In genomic region chr1:7389201-7389785, GRCh38 we compare ENCODE assay signal across 12 cellular contexts.
A peak's percentile ranks its signal among the peaks of the same experiment; 100 is the strongest.
DNase-seq lines count a peak whose midpoint lies in the region; ATAC-seq, FAIRE-seq and TF ChIP-seq lines count a peak whose summit lies in the region.
"Had no signal": no experiment of that assay in that cellular context is flagged by ENCODE, and none has a peak within 500 bp of the region (broad histone marks: within the 10 kb centered on the region; RNA-seq: fewer than 3 reads in every experiment).

No MANE protein-coding gene starts in this region.

- 39% methylated on average over 10 of the region's 10 CpGs for WGBS in smooth muscle cell (ENCODE audit: low lambda C conversion rate)

- DNase-seq in HT1080 (ENCODE audit: low read depth) (peak; percentile 50), amniotic epithelial cell (ENCODE audit: low read depth) (peak; percentile 44), kidney (peak; percentile 51), smooth muscle cell (lab: John Stamatoyannopoulos, UW; ENCODE audit: unreplicated experiment) (no peak), DMS153 treated with DMSO at 0.1 percent for 48 hours (lab: John Stamatoyannopoulos, UW; ENCODE audit: unreplicated experiment) (no peak)
- no peak for DNase-seq in CD4-positive, alpha-beta T cell
- DNase-seq: NCI-H510A; stimulated activated naive CD8-positive, alpha-beta T cell treated with anti-CD3 and anti-CD28 coated beads, Interleukin-15, Interleukin-2, amounts not matched to agents 100 U/mL and 50 U/mL, for 24 hours; T-helper 17 cell had no signal

- no peaks in the 10 kb centered on the region for H4K20me1 ChIP-seq in smooth muscle cell (ENCODE audit: low read depth)

- FAIRE-seq in kidney (lab: Jason Lieb, UNC): no peak
- FAIRE-seq: islet of Langerhans had no signal

- H3K36me3 ChIP-seq in kidney (ENCODE audit: control insufficient read depth in 1 of 2, insufficient read depth in 2 of 2, low read length in 2 of 2): no peaks in the 10 kb centered on the region
- no peaks in the 10 kb centered on the region for H3K36me3 ChIP-seq in smooth muscle cell (ENCODE audit: low read depth)

- no peaks in the 10 kb centered on the region for H3K9me3 Mint-ChIP-seq in CD4-positive, alpha-beta T cell

- H3K36me3 Mint-ChIP-seq in CD4-positive, alpha-beta T cell (ENCODE audit: low read depth): no peaks in the 10 kb centered on the region

- intact Hi-C loops in kidney (cut with DNase I): no loop called here
- intact Hi-C loops in CD4-positive, alpha-beta T cell (cut with DNase I, micrococcal nuclease): no loop called here

- peak overlapping the region; percentile 58 for H2AFZ ChIP-seq in smooth muscle cell (ENCODE audit: low read depth)

- H3K4me3 ChIP-seq in kidney (ENCODE audit: low read length in 2 of 2) (no peak overlapping the region), smooth muscle cell (no peak overlapping the region)

- peak overlapping the region; percentile 43 to 47 for H3K27ac ChIP-seq in kidney (ENCODE audit: low read depth in 2 of 2, low read length in 2 of 2)
- H3K27ac ChIP-seq in smooth muscle cell (ENCODE audit: low read depth): peak overlapping the region; percentile 59
- no peak overlapping the region for H3K27ac ChIP-seq in CD4-positive, alpha-beta T cell (ENCODE audit: low read depth, low read length)

- peaks cover 6% of the 10 kb centered on the region for H3F3A ChIP-seq in smooth muscle cell (ENCODE audit: low read depth)

- H3K9ac ChIP-seq in kidney (ENCODE audit: low read length in 2 of 2) (no peak overlapping the region), smooth muscle cell (ENCODE audit: low read depth) (no peak overlapping the region)

- H3K79me2 ChIP-seq in smooth muscle cell (ENCODE audit: low read depth): no peaks in the 10 kb centered on the region

- peak overlapping the region; percentile 48 for H3K4me2 ChIP-seq in smooth muscle cell

- CTCF ChIA-PET in CD4-positive, alpha-beta T cell (lab: Charles Lee): no interaction called here

- H3K9me3 ChIP-seq in kidney (ENCODE audit: control insufficient read depth in 1 of 2, low read length in 2 of 2) (no peaks in the 10 kb centered on the region), smooth muscle cell (replicated peaks; ENCODE audit: low read depth) (no peaks in the 10 kb centered on the region)
- H3K9me3 ChIP-seq in CD4-positive, alpha-beta T cell (ENCODE audit: control insufficient read depth, low read length): no peaks in the 10 kb centered on the region

- H3K4me1 ChIP-seq in kidney (ENCODE audit: control insufficient read depth in 1 of 2, insufficient read depth in 1 of 2, low read depth in 1 of 2, low read length in 2 of 2): peaks cover 6 to 7% of the 10 kb centered on the region in 2 donors
- peaks cover 20% of the 10 kb centered on the region for H3K4me1 ChIP-seq in smooth muscle cell (ENCODE audit: low read depth)

- TF ChIP-seq CTCF in kidney (IDR thresholded peaks at IDR 0.05; ENCODE audit: borderline replicate concordance, extremely low read depth, insufficient read depth) (no peak), smooth muscle cell (IDR thresholded peaks at IDR 0.05; ENCODE audit: borderline replicate concordance, insufficient read depth, poor library complexity, severe bottlenecking) (no peak)
- no peak for TF ChIP-seq CTCF in CD4-positive, alpha-beta T cell (IDR thresholded peaks at IDR 0.05)

- no peak overlapping the region for H3K27ac Mint-ChIP-seq in CD4-positive, alpha-beta T cell
- H3K27ac Mint-ChIP-seq: T-helper 17 cell had no signal

- no peak for ATAC-seq in CD4-positive, alpha-beta T cell (ENCODE audit: poor library complexity)
- ATAC-seq in HG03196 (IDR thresholded peaks at IDR 0.05; ENCODE audit: unreplicated experiment) (no peak), HG03025 (IDR thresholded peaks at IDR 0.05; ENCODE audit: low FRiP score, unreplicated experiment) (no peak)
- ATAC-seq: T-helper 17 cell had no signal

- H3K4me3 Mint-ChIP-seq in CD4-positive, alpha-beta T cell: no peak overlapping the region
- H3K4me3 Mint-ChIP-seq: T-helper 17 cell had no signal

- POLR2A ChIA-PET in CD4-positive, alpha-beta T cell (lab: Charles Lee): no interaction called here

- no peaks in the 10 kb centered on the region for H3K27me3 Mint-ChIP-seq in CD4-positive, alpha-beta T cell

- no peaks in the 10 kb centered on the region for H3K4me1 Mint-ChIP-seq in CD4-positive, alpha-beta T cell (ENCODE audit: low read depth)
- H3K4me1 Mint-ChIP-seq: T-helper 17 cell had no signal

- no peaks in the 10 kb centered on the region for H3K27me3 ChIP-seq in smooth muscle cell (ENCODE audit: low read depth)
- H3K27me3 ChIP-seq in CD4-positive, alpha-beta T cell (ENCODE audit: control insufficient read depth, insufficient read depth, low read length): no peaks in the 10 kb centered on the region

Comparison
In these comparisons a context has a peak if more than half of its experiments do, and no peak if none do; other contexts are left out.
1. DNase-seq: peak in HT1080 (single experiment), amniotic epithelial cell (single experiment) and kidney (single experiment); none in smooth muscle cell (single experiment), CD4-positive, alpha-beta T cell (0 of 10) and DMS153 treated with DMSO at 0.1 percent for 48 hours (single experiment).